ENCODE assay signal across 9 cellular contexts in genomic region chr19:47176627-47177090, GRCh38. TPM values are rescaled to one million over a fixed set of nuclear protein-coding genes. Genes with fewer than 3 reads are reported as not detected.
DNase-seq lines count a peak whose midpoint lies in the region; ATAC-seq and TF ChIP-seq lines count a peak whose summit lies in the region.
"Had no signal": no experiment of that assay in that cellular context is flagged by ENCODE, and none has a peak within 500 bp of the region (broad histone marks: within the 10 kb centered on the region; RNA-seq: fewer than 3 reads in every experiment).

No MANE protein-coding gene starts in this region.

- DNase-seq in GM04504 (ENCODE audit: low read depth) (peak; percentile 91), fibroblast of peridontal ligament (ENCODE audit: extremely low read depth) (peak; percentile 88), smooth muscle cell of the brain vasculature (ENCODE audit: low read depth, low spot score) (peak; percentile 78), ovary (no peak), NCI-H1417 treated with DMSO at 0.1 percent for 48 hours (lab: John Stamatoyannopoulos, UW) (no peak), nucleus accumbens (lab: John Stamatoyannopoulos, UW) (no peak)
- peak; percentile 37 for DNase-seq in activated CD8-positive, alpha-beta memory T cell treated with anti-CD3 and anti-CD28 coated beads, Interleukin-2, amount 50 U/mL, for 4 hours
- DNase-seq: activated B cell treated with CpG ODN at 0.5 μM for 24 hours had no signal

- no peak for TF ChIP-seq POLR2A in ovary (IDR thresholded peaks at IDR 0.05)

- H3K27ac ChIP-seq in ovary = peak overlapping the region in 1 of 2 donors; percentile 42

- ATAC-seq in HG02610 (IDR thresholded peaks at IDR 0.05; ENCODE audit: unreplicated experiment) = no peak

- H3K9me3 ChIP-seq in ovary = no peaks in the 10 kb centered on the region

- WGBS in ovary, 3 donors = 9 to 11% (median 10%) methylated on average over 5 of the region's 5 CpGs

- no peaks in the 10 kb centered on the region for H3K36me3 ChIP-seq in ovary

- no peak overlapping the region for H3K4me3 ChIP-seq in ovary

- peaks cover 6% of the 10 kb centered on the region for H3K4me1 ChIP-seq in ovary (ENCODE audit: insufficient read depth)

- no peak for TF ChIP-seq EP300 in ovary (IDR thresholded peaks at IDR 0.05)

- intact Hi-C loops in ovary (cut with DNase I) = no loop called here

- no peaks in the 10 kb centered on the region for H3K27me3 ChIP-seq in ovary

- no peak for TF ChIP-seq CTCF in ovary (IDR thresholded peaks at IDR 0.05)

RNA-seq across cellular contexts. Expression of gene SAE1, which starts 46.0 kb away (rescaled TPM):
- total RNA-seq in ovary = 10 to 100 TPM; 25.5 to 64.8 (median 55.6) TPM
- 100 to 1,000 TPM in 1 of 2 donors, 10 to 100 TPM in 1; 47.4 to 138 TPM for polyA plus RNA-seq in ovary

RNA-seq across cellular contexts. Expression of gene BBC3, which starts 54.3 kb away (rescaled TPM):
- 10 to 100 TPM in 1 of 7 donors, 1 to 10 TPM in 6; 5.4 to 13.2 (median 6.6) TPM for total RNA-seq in ovary
- 1 to 10 TPM in 1 of 2 donors, under 1 TPM in 1; 0.23 to 4.5 TPM for polyA plus RNA-seq in ovary

Comparison
In these comparisons a context has a peak if more than half of its experiments do, and no peak if none do; other contexts are left out.
1. DNase-seq: peak in GM04504 (single experiment), activated CD8-positive, alpha-beta memory T cell treated with anti-CD3 and anti-CD28 coated beads, Interleukin-2, amount 50 U/mL, for 4 hours (single experiment), fibroblast of peridontal ligament (single experiment) and smooth muscle cell of the brain vasculature (single experiment); none in ovary (0 of 5), NCI-H1417 treated with DMSO at 0.1 percent for 48 hours (single experiment) and nucleus accumbens (0 of 56).